In the genomic region with DNA sequence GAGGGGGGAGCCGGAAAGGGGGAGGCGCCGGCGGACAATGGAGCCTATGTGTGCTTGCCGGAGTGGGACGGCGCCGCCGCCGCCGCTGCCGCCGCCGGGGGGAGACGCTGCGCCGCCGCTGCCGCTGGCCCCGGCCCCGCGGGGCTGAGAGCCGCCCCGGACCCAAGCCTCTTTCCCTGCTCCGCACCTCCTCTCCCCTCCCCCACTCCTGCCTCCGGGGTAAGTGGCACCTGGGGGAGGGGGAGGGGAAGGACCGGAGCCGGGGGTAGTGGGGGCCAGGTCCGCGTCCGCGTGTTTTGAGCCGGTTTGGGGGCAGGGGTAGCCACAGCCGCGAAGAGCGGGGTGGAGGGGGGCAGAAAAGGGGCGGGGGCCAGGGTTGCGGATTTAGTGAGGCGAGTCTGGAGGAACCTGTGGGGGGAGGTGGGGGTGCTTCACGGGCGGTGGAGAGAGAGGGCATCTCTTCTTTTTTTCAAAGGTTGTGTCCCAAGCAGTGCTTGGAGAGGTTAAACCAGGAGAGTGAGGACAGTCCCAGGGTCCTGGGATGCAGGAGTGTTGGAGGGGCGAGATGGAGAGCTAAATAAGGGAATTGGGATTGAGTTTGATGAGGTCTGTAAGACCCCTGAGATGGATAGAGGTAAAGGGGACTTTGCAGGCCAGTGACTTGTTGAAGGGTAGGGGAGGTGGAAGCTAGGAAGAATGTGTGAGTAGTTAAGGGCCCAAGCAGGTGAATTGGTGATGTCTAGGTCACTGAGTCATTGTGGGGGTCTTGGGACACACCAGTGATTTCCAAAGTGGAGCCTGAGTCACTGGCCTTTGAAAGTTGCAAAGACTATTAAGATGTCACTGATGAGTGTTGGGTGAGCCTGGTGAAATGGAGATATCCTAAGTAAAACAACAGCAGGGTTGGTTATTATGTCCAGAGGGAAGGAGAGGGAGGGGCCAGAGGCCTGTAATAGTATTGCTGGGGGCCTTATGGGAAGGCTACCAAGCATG, we compare ENCODE assay signal across 2 cellular contexts.
A peak's percentile ranks its signal among the peaks of the same experiment; 100 is the strongest.
TF ChIP-seq lines count a peak whose summit lies in the region.

No MANE protein-coding gene starts in this region.

TF ChIP-seq in SK-N-SH, 30 proteins besides CTCF, POLR2A, EP300 and RAD21 (continued from another document):
- TF ChIP-seq TAF1 (IDR thresholded peaks at IDR 0.05; ENCODE audit: borderline replicate concordance, low read depth, low read length) (no peak), TCF12 (IDR thresholded peaks at IDR 0.05) (no peak), CHD2 (IDR thresholded peaks at IDR 0.05; ENCODE audit: low read length, partially characterized antibody) (peak; percentile 25)

TF ChIP-seq in SK-N-SH treated with all-trans-retinoic acid at 6 μM for 48 hours, 23 proteins besides CTCF, POLR2A, EP300 and RAD21 (continued from another document):
- TF ChIP-seq ZC3H10 (CRISPR knock-in tag; IDR thresholded peaks at IDR 0.05) (no peak), CSDC2 (CRISPR knock-in tag; IDR thresholded peaks at IDR 0.05) (no peak), TOX (CRISPR knock-in tag; IDR thresholded peaks at IDR 0.05; ENCODE audit: borderline replicate concordance) (no peak), GLIS3 (CRISPR knock-in tag; IDR thresholded peaks at IDR 0.05) (no peak), RARB (CRISPR knock-in tag; IDR thresholded peaks at IDR 0.05) (no peak), ZNF8 (CRISPR knock-in tag; IDR thresholded peaks at IDR 0.05) (no peak)
